ENCODE assay signal across 17 cellular contexts in the genomic region with DNA sequence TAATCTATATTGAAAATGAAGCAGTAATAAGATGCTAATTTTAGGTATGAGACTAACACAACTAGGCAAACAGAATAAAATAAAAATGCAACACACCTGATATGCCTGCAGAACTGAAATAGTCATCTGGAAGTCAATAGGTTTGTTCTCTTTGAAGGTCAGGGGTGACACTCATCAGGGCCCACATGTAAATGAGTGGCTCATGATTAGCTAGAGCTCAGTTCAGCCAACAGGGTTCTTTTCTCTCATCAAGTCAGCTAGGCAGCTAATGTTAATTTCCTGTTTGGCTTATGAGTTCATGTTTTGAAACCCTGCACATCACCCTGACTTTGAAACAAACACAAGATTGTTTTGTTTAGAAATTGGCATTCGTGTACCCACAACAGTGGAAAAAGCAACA. TPM values are rescaled to one million over a fixed set of nuclear protein-coding genes. Genes with fewer than 3 reads are reported as not detected.
DNase-seq lines count a peak whose midpoint lies in the region; ATAC-seq, FAIRE-seq and TF ChIP-seq lines count a peak whose summit lies in the region.
"Had no signal": no experiment of that assay in that cellular context is flagged by ENCODE, and none has a peak within 500 bp of the region (broad histone marks: within the 10 kb centered on the region; RNA-seq: fewer than 3 reads in every experiment).

No MANE protein-coding gene starts in this region.

- no peaks in the 10 kb centered on the region for H3K4me1 Mint-ChIP-seq in stimulated activated effector memory CD8-positive, alpha-beta T cell treated with anti-CD3 and anti-CD28 coated beads, Interleukin-12 subunit alpha, Interleukin-12 subunit beta, amount 100 ng/mL, for 72 hours

- H3K4me2 ChIP-seq in MM.1S (ENCODE audit: low read depth, low read length) (no peak overlapping the region), endothelial cell of umbilical vein (ENCODE audit: insufficient read depth, low read length) (no peak overlapping the region)

- dilution Hi-C loops in endothelial cell of umbilical vein (cut with MboI; ENCODE audit: extremely low pct_ligation_motif_present, low sequenced_read_pairs), result no loop called here

- H3K9me3 ChIP-seq in MM.1S (replicated peaks; ENCODE audit: insufficient read depth, low read length), result no peaks in the 10 kb centered on the region
- no peaks in the 10 kb centered on the region for H3K9me3 ChIP-seq in endothelial cell of umbilical vein (replicated peaks; ENCODE audit: control insufficient read depth, insufficient read depth, low read length)
- H3K9me3 ChIP-seq: SJCRH30 had no signal

- H3K9me2 ChIP-seq in MM.1S (replicated peaks; ENCODE audit: insufficient read depth, low read length), result no peaks in the 10 kb centered on the region

- peak; percentile 29 for DNase-seq in MM.1S
- DNase-seq in endothelial cell of umbilical vein (ENCODE audit: low read depth, low spot score), result peak; percentile 25
- no peak for DNase-seq in stimulated activated effector memory CD8-positive, alpha-beta T cell treated with anti-CD3 and anti-CD28 coated beads, Interleukin-12 subunit alpha, Interleukin-12 subunit beta, amount 100 ng/mL, for 72 hours (ENCODE audit: low spot score in 2 of 2)
- DNase-seq in D341Med (ENCODE audit: low spot score), result no peak
- DNase-seq in 8988T, result no peak
- DNase-seq: C1 segment of cervical spinal cord, DMS79, H7, HFFc6, NCI-H1105, NCI-H187, NCI-H345, NCI-H524 treated with DMSO at 0.1 percent for 48 hours, SJCRH30 had no signal

- no TSS peak for BruUV-seq in endothelial cell of umbilical vein (replicated peaks; lab: Mats Ljungman, UMichigan)

- H3K9me3 Mint-ChIP-seq in stimulated activated effector memory CD8-positive, alpha-beta T cell treated with anti-CD3 and anti-CD28 coated beads, Interleukin-12 subunit alpha, Interleukin-12 subunit beta, amount 100 ng/mL, for 72 hours, result no peaks in the 10 kb centered on the region
- H3K9me3 Mint-ChIP-seq: HFFc6 had no signal

- no peaks in the 10 kb centered on the region for H3K36me3 ChIP-seq in MM.1S (replicated peaks; ENCODE audit: insufficient read depth, low read length)
- H3K36me3 ChIP-seq in endothelial cell of umbilical vein (ENCODE audit: control insufficient read depth in 2 of 2, extremely low read depth in 1 of 2, insufficient read depth in 2 of 2, low read length in 2 of 2), result no peaks in the 10 kb centered on the region

- peaks cover 19% of the 10 kb centered on the region for H3K4me1 ChIP-seq in MM.1S (ENCODE audit: low read length)
- H3K4me1 ChIP-seq in endothelial cell of umbilical vein (ENCODE audit: control insufficient read depth, extremely low read depth, insufficient read depth, low read length), result no peaks in the 10 kb centered on the region
- H3K4me1 ChIP-seq: SJCRH30 had no signal

- no peak for TF ChIP-seq CTCF in MM.1S (IDR thresholded peaks at IDR 0.05; ENCODE audit: low read length)
- no peak for TF ChIP-seq CTCF in endothelial cell of umbilical vein (IDR thresholded peaks at IDR 0.05; ENCODE audit: extremely low read depth in 1 of 2, insufficient read depth in 1 of 2, low read depth in 1 of 2, low read length in 2 of 2)

- H3K27me3 ChIP-seq in MM.1S (replicated peaks; ENCODE audit: insufficient read depth, low read length), result no peaks in the 10 kb centered on the region
- no peaks in the 10 kb centered on the region for H3K27me3 ChIP-seq in endothelial cell of umbilical vein (ENCODE audit: control insufficient read depth in 2 of 2, insufficient read depth in 2 of 2, low read length in 2 of 2)
- H3K27me3 ChIP-seq: SJCRH30 had no signal

- H3K4me3 ChIP-seq in MM.1S (ENCODE audit: low read length), result no peak overlapping the region
- H3K4me3 ChIP-seq in endothelial cell of umbilical vein (replicated peaks in 1 of 3; ENCODE audit: insufficient read depth in 1 of 3, low read depth in 1 of 3, low read length in 3 of 3), result no peak overlapping the region
- H3K4me3 ChIP-seq: K562, SJCRH30 had no signal

- no peak overlapping the region for H3K4me3 Mint-ChIP-seq in stimulated activated effector memory CD8-positive, alpha-beta T cell treated with anti-CD3 and anti-CD28 coated beads, Interleukin-12 subunit alpha, Interleukin-12 subunit beta, amount 100 ng/mL, for 72 hours
- H3K4me3 Mint-ChIP-seq: HFFc6 had no signal

- POLR2A ChIA-PET in endothelial cell of umbilical vein (lab: Charles Lee), result no interaction called here

- TF ChIP-seq POLR2A in endothelial cell of umbilical vein (IDR thresholded peaks at IDR 0.05; ENCODE audit: low read depth, low read length), result no peak

- no peaks in the 10 kb centered on the region for H4K20me1 ChIP-seq in MM.1S (ENCODE audit: insufficient read depth, low read length)
- H4K20me1 ChIP-seq in endothelial cell of umbilical vein (replicated peaks; ENCODE audit: control insufficient read depth, extremely low read depth, insufficient read depth, low read length), result no peaks in the 10 kb centered on the region

- H3K9me1 ChIP-seq in endothelial cell of umbilical vein (replicated peaks; ENCODE audit: control insufficient read depth, extremely low read depth, insufficient read depth, low read length), result no peaks in the 10 kb centered on the region

- ATAC-seq in GM18867 (IDR thresholded peaks at IDR 0.05; ENCODE audit: unreplicated experiment) (peak; percentile 54), HG03045 (IDR thresholded peaks at IDR 0.05; ENCODE audit: unreplicated experiment) (no peak)
- peak; percentile 50 for ATAC-seq in stimulated activated effector memory CD8-positive, alpha-beta T cell treated with anti-CD3 and anti-CD28 coated beads, Interleukin-12 subunit alpha, Interleukin-12 subunit beta, amount 100 ng/mL, for 72 hours
- ATAC-seq: K562 had no signal

- H3F3A ChIP-seq in MM.1S (ENCODE audit: insufficient read depth, low read length), result no peaks in the 10 kb centered on the region

- no peak overlapping the region for H3K27ac Mint-ChIP-seq in stimulated activated effector memory CD8-positive, alpha-beta T cell treated with anti-CD3 and anti-CD28 coated beads, Interleukin-12 subunit alpha, Interleukin-12 subunit beta, amount 100 ng/mL, for 72 hours
- H3K27ac Mint-ChIP-seq: HFFc6 had no signal

- no peaks in the 10 kb centered on the region for H3K36me3 Mint-ChIP-seq in stimulated activated effector memory CD8-positive, alpha-beta T cell treated with anti-CD3 and anti-CD28 coated beads, Interleukin-12 subunit alpha, Interleukin-12 subunit beta, amount 100 ng/mL, for 72 hours

- H3K9ac ChIP-seq in MM.1S (ENCODE audit: low read length) (no peak overlapping the region), endothelial cell of umbilical vein (replicated peaks; ENCODE audit: extremely low read depth, insufficient read depth, low read length) (no peak overlapping the region)

- intact Hi-C loops in endothelial cell of umbilical vein (cut with micrococcal nuclease), result no loop called here

- no peak overlapping the region for H3K27ac ChIP-seq in MM.1S (ENCODE audit: low read length)
- no peak overlapping the region for H3K27ac ChIP-seq in endothelial cell of umbilical vein (ENCODE audit: insufficient read depth, low read depth, low read length)
- H3K27ac ChIP-seq: SJCRH30 had no signal

- FAIRE-seq in endothelial cell of umbilical vein (lab: Jason Lieb, UNC), result peak; percentile 58
- FAIRE-seq: K562 had no signal

- CTCF ChIA-PET in endothelial cell of umbilical vein (lab: Charles Lee), result interaction anchor here (0.7 to 1.7 kb wide), 4 partner anchors 8 to 266 kb away, joined by 3 to 9 read pairs (median 4); no protein-coding TSS in a partner anchor

- H2AFZ ChIP-seq in MM.1S (ENCODE audit: low read length) (no peak overlapping the region), endothelial cell of umbilical vein (ENCODE audit: low read depth, low read length) (no peak overlapping the region)

- H3K79me2 ChIP-seq in MM.1S (ENCODE audit: low read length), result no peaks in the 10 kb centered on the region
- H3K79me2 ChIP-seq in endothelial cell of umbilical vein (ENCODE audit: control insufficient read depth, insufficient read depth, low read length), result no peaks in the 10 kb centered on the region

TF ChIP-seq in endothelial cell of umbilical vein, 7 proteins besides CTCF, POLR2A, EP300 and RAD21:
- no peak for TF ChIP-seq GATA2 (IDR thresholded peaks at IDR 0.05; ENCODE audit: insufficient read depth, insufficient read length, low read depth, low read length)
- no peak for TF ChIP-seq MYC (IDR thresholded peaks at IDR 0.05; ENCODE audit: low read depth, low read length)
- TF ChIP-seq FOS (IDR thresholded peaks at IDR 0.05; ENCODE audit: borderline replicate concordance, insufficient read depth, low read length), result no peak
- TF ChIP-seq EZH2 (IDR thresholded peaks at IDR 0.05; ENCODE audit: borderline replicate concordance, low read depth, low read length, severe bottlenecking), result no peak
- TF ChIP-seq POLR2AphosphoS5 (IDR thresholded peaks at IDR 0.05; ENCODE audit: insufficient read depth, low read depth, low read length), result no peak
- no peak for TF ChIP-seq MAX (IDR thresholded peaks at IDR 0.05; ENCODE audit: insufficient read depth, insufficient read length)
- no peak for TF ChIP-seq JUN (IDR thresholded peaks at IDR 0.05; ENCODE audit: borderline replicate concordance, insufficient read depth, insufficient read length, low read depth)

RNA-seq across cellular contexts. Expression of gene SMLR1, which starts 23.8 kb away (rescaled TPM):
- not detected in 2 replicates for total RNA-seq in endothelial cell of umbilical vein
- not detected in 2 replicates for polyA plus RNA-seq in endothelial cell of umbilical vein
- not detected in 2 replicates for polyA plus RNA-seq in endothelial cell of umbilical vein (2011; cell fraction: cytosol; rRNA removed)
- not detected in 2 replicates for polyA plus RNA-seq in endothelial cell of umbilical vein (2011; cell fraction: nucleus; rRNA removed)
- not detected in 2 replicates for polyA plus RNA-seq in endothelial cell of umbilical vein (2012)
- not detected in 2 replicates for polyA minus RNA-seq in endothelial cell of umbilical vein
- polyA minus RNA-seq in endothelial cell of umbilical vein (2011; cell fraction: cytosol; rRNA and poly(A)+ RNA removed), result not detected
- not detected in 2 replicates for polyA minus RNA-seq in endothelial cell of umbilical vein (2011; cell fraction: nucleus; rRNA and poly(A)+ RNA removed)
- total RNA-seq: H7, HFFc6, K562, SJCRH30 had no signal
- polyA plus RNA-seq: K562 had no signal

Comparison
In these comparisons a context has a peak if more than half of its experiments do, and no peak if none do; other contexts are left out.
1. DNase-seq: peak in MM.1S (single experiment) and endothelial cell of umbilical vein (single experiment); none in stimulated activated effector memory CD8-positive, alpha-beta T cell treated with anti-CD3 and anti-CD28 coated beads, Interleukin-12 subunit alpha, Interleukin-12 subunit beta, amount 100 ng/mL, for 72 hours (0 of 2), D341Med (single experiment) and 8988T (single experiment).